ENCODE assay signal across 8 cellular contexts in the genomic region with DNA sequence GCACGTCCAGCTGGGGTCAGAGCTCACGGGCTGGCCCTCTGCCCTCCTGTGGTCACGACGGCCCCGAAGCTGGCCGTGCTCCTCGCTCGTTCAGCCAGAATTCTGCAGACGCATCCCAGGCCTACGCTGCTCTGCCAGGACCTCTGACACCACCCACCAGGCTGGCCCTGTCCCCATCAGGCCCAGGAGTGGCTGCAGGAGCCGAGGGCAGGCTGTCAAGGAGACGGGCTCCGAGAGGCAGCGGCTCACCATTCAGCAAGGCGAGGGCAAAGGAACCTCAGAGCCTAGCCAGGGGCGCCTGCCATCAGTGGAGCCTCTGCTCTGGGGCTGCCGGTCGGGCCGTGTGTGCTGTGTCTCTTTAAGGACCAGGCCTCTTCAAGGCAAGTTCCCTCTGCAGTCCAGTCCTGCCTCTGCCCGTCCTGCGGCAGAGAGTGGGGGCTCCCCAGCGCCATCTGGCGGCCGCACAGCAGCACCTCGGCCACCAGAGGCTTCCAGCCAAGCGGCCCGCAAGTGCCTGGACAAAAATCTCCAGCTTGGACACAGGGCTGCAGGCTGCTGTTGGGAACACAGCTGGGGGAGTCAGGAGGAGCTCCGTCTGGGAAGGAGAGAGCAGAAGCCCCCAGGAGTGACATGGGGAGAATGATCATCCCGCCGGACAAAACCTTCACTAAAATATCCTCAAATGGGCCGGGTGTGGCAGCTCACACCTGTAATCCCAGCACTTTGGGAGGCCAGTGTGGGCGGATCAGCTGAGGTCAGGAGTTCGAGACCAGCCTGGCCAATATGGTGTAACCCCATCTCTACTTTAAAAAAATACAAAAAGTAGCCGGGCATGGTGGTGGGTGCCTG.
DNase-seq lines count a peak whose midpoint lies in the region; ATAC-seq lines count a peak whose summit lies in the region.

No MANE protein-coding gene starts in this region.

- ATAC-seq in HG02970 (IDR thresholded peaks at IDR 0.05; ENCODE audit: low FRiP score, unreplicated experiment), result no peak

- peak; percentile 31 for DNase-seq in DMS79 treated with DMSO at 0.1 percent for 48 hours (lab: John Stamatoyannopoulos, UW)
- no peak for DNase-seq in DMS79 (lab: John Stamatoyannopoulos, UW)
- DNase-seq in NCI-H1694 (lab: John Stamatoyannopoulos, UW), result peak; percentile 47
- peak; percentile 45 to 67 (median 60) for DNase-seq in activated CD4-positive, CD25-positive, alpha-beta regulatory T cell (lab: John Stamatoyannopoulos, UW)
- DNase-seq in central memory CD4-positive, alpha-beta T cell, result peak; percentile 68
- peak; percentile 97 for DNase-seq in islet precursor cell
- DNase-seq in stimulated activated CD4-positive, alpha-beta T cell treated with anti-CD3 and anti-CD28 coated beads, Interleukin-15, amount 100 ng/mL, for 1 hour (ENCODE audit: low read depth in 1 of 2, low spot score in 1 of 2), result peak; percentile 50 to 67
